10 cellular contexts compared by ENCODE assay signal in the genomic region with DNA sequence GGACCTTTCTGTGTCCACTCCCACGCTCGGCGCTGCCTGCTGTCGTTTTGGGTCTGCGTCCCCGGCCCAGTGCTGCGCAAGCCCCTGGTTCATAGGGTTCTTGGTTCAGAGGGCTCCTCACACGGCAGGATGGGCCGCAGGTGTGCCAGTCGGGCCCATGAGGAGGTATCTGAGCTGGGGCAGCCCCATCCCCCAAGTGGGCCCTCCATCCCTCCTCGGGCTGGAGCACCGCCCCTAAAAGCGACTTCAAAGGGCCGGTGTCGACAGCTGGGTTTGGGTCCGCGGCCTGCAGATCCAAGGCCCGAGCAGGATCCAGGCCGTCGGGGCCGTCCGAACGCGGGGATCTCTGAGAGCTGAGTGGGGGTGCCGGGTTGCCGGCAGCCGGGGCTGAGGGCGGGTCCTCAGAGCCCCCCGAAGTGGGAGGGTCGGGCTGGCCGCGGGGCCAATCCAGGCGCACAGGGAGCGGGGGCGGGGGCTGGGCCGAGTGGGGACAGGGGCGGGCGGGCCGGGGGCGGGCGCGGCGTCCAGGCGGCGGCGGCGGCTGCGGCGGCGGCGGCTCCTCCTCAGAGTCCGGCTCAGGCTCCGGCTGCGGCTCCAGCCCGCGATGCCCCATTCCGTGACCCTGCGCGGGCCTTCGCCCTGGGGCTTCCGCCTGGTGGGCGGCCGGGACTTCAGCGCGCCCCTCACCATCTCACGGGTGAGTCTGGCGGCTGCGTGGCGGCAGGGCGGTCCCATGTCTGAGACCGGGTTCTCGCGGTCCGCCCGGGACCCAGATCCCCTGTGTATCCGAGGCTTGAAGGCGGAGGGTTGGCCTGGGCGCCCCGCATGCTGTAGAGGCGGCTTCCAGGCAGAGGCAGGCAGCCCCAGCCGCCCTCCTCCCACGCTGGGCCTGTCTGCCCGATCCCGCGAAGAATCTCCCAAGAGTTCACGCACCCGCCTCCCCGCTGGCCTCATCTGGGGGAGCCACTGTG. TPM values are rescaled to one million over a fixed set of nuclear protein-coding genes. Genes with fewer than 3 reads are reported as not detected.
DNase-seq lines count a peak whose midpoint lies in the region; ATAC-seq, FAIRE-seq and TF ChIP-seq lines count a peak whose summit lies in the region.
"Had no signal": no experiment of that assay in that cellular context is flagged by ENCODE, and none has a peak within 500 bp of the region (broad histone marks: within the 10 kb centered on the region; RNA-seq: fewer than 3 reads in every experiment).

A gene with protein sequence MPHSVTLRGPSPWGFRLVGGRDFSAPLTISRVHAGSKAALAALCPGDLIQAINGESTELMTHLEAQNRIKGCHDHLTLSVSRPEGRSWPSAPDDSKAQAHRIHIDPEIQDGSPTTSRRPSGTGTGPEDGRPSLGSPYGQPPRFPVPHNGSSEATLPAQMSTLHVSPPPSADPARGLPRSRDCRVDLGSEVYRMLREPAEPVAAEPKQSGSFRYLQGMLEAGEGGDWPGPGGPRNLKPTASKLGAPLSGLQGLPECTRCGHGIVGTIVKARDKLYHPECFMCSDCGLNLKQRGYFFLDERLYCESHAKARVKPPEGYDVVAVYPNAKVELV (plus strand): TSS at position 566 of the 971 bp plus-strand sequence. CDS start 39 bp downstream, at position 605.

- no peak for ATAC-seq in HG02571 (IDR thresholded peaks at IDR 0.05; ENCODE audit: unreplicated experiment)
- ATAC-seq in GM18511 (IDR thresholded peaks at IDR 0.05; ENCODE audit: unreplicated experiment), result no peak
- ATAC-seq in HG02884 (IDR thresholded peaks at IDR 0.05; ENCODE audit: unreplicated experiment), result no peak

- no peak within 1 kb of the TSS for H3K27ac ChIP-seq in HUES64 (ENCODE audit: low read depth, low read length)
- peak within 1 kb of the TSS; percentile 92 for H3K27ac ChIP-seq in brain microvascular endothelial cell
- H3K27ac ChIP-seq in kidney (ENCODE audit: low read depth in 2 of 2, low read length in 2 of 2), result peak within 1 kb of the TSS; percentile 71 to 80
- peak within 1 kb of the TSS; percentile 58 to 97 (median 90) for H3K27ac ChIP-seq in stomach

- H3K4me1 ChIP-seq in HUES64 (ENCODE audit: insufficient read depth, low read length) (peaks cover 21% of the 10 kb centered on the region), kidney (ENCODE audit: control insufficient read depth in 1 of 2, insufficient read depth in 1 of 2, low read depth in 1 of 2, low read length in 2 of 2) (peaks cover 21 to 36% of the 10 kb centered on the region in 2 donors), stomach (peaks cover 21 to 69% (median 57%) of the 10 kb centered on the region in 4 donors)

- TF ChIP-seq EP300 in stomach (IDR thresholded peaks at IDR 0.05), result no peak

- 8% methylated on average over 88 of the region's 88 CpGs for WGBS in HUES64
- WGBS in stomach, 5 donors, result 19 to 45% (median 27%) methylated on average over 17 to 86 of the region's 88 CpGs

- TF ChIP-seq POLR2A in stomach (IDR thresholded peaks at IDR 0.05), result no peak

- H3K9ac ChIP-seq in HUES64 (ENCODE audit: low read depth, low read length), result peak within 1 kb of the TSS; percentile 69
- H3K9ac ChIP-seq in kidney (ENCODE audit: low read length in 2 of 2), result peak within 1 kb of the TSS; percentile 29 to 42

- peaks cover 21% of the 10 kb centered on the region for H3K27me3 ChIP-seq in HUES64 (ENCODE audit: insufficient read depth, low read length)
- no peaks in the 10 kb centered on the region for H3K27me3 ChIP-seq in brain microvascular endothelial cell (replicated peaks)
- H3K27me3 ChIP-seq in stomach, result peaks cover 0 to 10% (median 4%) of the 10 kb centered on the region in 3 donors

- in situ Hi-C loops in brain microvascular endothelial cell (cut with HindIII; ENCODE audit: low pct_ligation_motif_present, low sequenced_read_pairs), result no loop called here

- peak within 1 kb of the TSS; percentile 68 for H3K4me3 ChIP-seq in HUES64 (ENCODE audit: low read length)
- peak within 1 kb of the TSS; percentile 81 for H3K4me3 ChIP-seq in brain microvascular endothelial cell (ENCODE audit: low read depth, low read length)
- H3K4me3 ChIP-seq in kidney (ENCODE audit: low read length in 2 of 2), result peak within 1 kb of the TSS; percentile 38 to 49
- H3K4me3 ChIP-seq in stomach, result peak within 1 kb of the TSS; percentile 53 to 75 (median 54)

- H3K36me3 ChIP-seq in HUES64 (ENCODE audit: insufficient read depth, low read length) (no peaks in the 10 kb centered on the region), brain microvascular endothelial cell (replicated peaks) (peaks cover 5% of the 10 kb centered on the region), kidney (ENCODE audit: control insufficient read depth in 1 of 2, insufficient read depth in 2 of 2, low read length in 2 of 2) (peaks cover 0 to 3% of the 10 kb centered on the region in 2 donors), stomach (peaks cover 0 to 2% (median under 1%) of the 10 kb centered on the region in 4 donors)

- DNase-seq in brain microvascular endothelial cell (peak; percentile 17), kidney (peak; percentile 85), stomach (no peak)
- no peak for DNase-seq in stimulated activated naive CD4-positive, alpha-beta T cell treated with Interleukin-2 at 50 U/mL for 16 hours (lab: John Stamatoyannopoulos, UW)

- no peak for FAIRE-seq in kidney (lab: Jason Lieb, UNC)

- no peak for TF ChIP-seq CTCF in brain microvascular endothelial cell (IDR thresholded peaks at IDR 0.05; ENCODE audit: low read depth, low read length, missing control alignments)
- no peak for TF ChIP-seq CTCF in kidney (IDR thresholded peaks at IDR 0.05; ENCODE audit: borderline replicate concordance, extremely low read depth, insufficient read depth)
- no peak for TF ChIP-seq CTCF in stomach (IDR thresholded peaks at IDR 0.05)

- no peaks in the 10 kb centered on the region for H3K9me3 ChIP-seq in HUES64 (ENCODE audit: insufficient read depth, low read depth, low read length)
- no peaks in the 10 kb centered on the region for H3K9me3 ChIP-seq in kidney (ENCODE audit: control insufficient read depth in 1 of 2, low read length in 2 of 2)
- H3K9me3 ChIP-seq in stomach, result no peaks in the 10 kb centered on the region

- intact Hi-C loops in kidney (cut with DNase I) (no loop called here), stomach (cut with DNase I; ENCODE audit: low total_unique reads) (no loop called here)

RNA-seq across cellular contexts. Expression of the gene that starts here (rescaled TPM):
- 8.4 TPM for polyA plus RNA-seq in HUES64 (2013, experiment 1 of 2)
- polyA plus RNA-seq in HUES64 (2013, experiment 2 of 2), result 15.5 TPM
- 47.0 TPM for total RNA-seq in kidney
- 31.6 TPM for polyA plus RNA-seq in kidney (ENCODE audit: insufficient read depth, low read depth, low replicate concordance)
- total RNA-seq in stomach, result 10 to 100 TPM in 4 of 5 donors, not detected in 1; 13.9 to 37.8 (median 25.4) TPM
- polyA plus RNA-seq in stomach, result 10 to 100 TPM; 11.2 to 52.4 (median 16.1) TPM
- total RNA-seq: HT1080 had no signal
- polyA plus RNA-seq: neural cell had no signal

Comparison
In these comparisons a context has a peak if more than half of its experiments do, and no peak if none do; other contexts are left out.
1. DNase-seq: peak in brain microvascular endothelial cell (single experiment) and kidney (single experiment); none in stomach (single experiment) and stimulated activated naive CD4-positive, alpha-beta T cell treated with Interleukin-2 at 50 U/mL for 16 hours (single experiment).
2. Peak in every context shown above with its lines, with median percentiles within 50 percentile points of each other: H3K4me3 ChIP-seq.